1 cellular context compared by ENCODE assay signal in the genomic region with DNA sequence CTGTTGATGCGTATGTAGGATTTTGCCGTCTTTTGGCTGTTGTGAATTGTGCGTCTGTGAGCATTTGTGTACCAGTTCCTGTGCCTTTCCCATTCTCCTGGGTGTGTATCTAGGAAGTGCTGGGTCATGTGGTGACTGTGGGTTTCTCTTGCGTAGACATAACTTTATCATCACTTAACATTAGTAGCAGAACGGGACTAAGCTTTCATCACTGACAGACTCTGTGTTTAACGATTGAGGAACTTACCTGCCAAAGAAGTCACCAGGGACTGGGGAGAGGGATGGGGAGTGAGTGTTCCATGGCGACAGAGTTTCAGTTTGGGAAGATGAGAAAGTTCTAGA.
A peak's percentile ranks its signal among the peaks of the same experiment; 100 is the strongest.
TF ChIP-seq lines count a peak whose summit lies in the region.

No MANE protein-coding gene starts in this region.

TF ChIP-seq in K562, 482 proteins besides CTCF, POLR2A, EP300 and RAD21 (continued from another document and continues in another):
- peak; percentile 25; the same call in 1 of the 2 replicates for TF ChIP-seq NCOR1 (IDR thresholded peaks at IDR 0.05)
- TF ChIP-seq, protein P1, sequence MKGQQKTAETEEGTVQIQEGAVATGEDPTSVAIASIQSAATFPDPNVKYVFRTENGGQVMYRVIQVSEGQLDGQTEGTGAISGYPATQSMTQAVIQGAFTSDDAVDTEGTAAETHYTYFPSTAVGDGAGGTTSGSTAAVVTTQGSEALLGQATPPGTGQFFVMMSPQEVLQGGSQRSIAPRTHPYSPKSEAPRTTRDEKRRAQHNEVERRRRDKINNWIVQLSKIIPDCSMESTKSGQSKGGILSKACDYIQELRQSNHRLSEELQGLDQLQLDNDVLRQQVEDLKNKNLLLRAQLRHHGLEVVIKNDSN (CRISPR knock-in tag; IDR thresholded peaks at IDR 0.05): peak; percentile 64
- peak; percentile 64 for TF ChIP-seq CREM (IDR thresholded peaks at IDR 0.05; ENCODE audit: low read depth)
- TF ChIP-seq, protein P2, sequence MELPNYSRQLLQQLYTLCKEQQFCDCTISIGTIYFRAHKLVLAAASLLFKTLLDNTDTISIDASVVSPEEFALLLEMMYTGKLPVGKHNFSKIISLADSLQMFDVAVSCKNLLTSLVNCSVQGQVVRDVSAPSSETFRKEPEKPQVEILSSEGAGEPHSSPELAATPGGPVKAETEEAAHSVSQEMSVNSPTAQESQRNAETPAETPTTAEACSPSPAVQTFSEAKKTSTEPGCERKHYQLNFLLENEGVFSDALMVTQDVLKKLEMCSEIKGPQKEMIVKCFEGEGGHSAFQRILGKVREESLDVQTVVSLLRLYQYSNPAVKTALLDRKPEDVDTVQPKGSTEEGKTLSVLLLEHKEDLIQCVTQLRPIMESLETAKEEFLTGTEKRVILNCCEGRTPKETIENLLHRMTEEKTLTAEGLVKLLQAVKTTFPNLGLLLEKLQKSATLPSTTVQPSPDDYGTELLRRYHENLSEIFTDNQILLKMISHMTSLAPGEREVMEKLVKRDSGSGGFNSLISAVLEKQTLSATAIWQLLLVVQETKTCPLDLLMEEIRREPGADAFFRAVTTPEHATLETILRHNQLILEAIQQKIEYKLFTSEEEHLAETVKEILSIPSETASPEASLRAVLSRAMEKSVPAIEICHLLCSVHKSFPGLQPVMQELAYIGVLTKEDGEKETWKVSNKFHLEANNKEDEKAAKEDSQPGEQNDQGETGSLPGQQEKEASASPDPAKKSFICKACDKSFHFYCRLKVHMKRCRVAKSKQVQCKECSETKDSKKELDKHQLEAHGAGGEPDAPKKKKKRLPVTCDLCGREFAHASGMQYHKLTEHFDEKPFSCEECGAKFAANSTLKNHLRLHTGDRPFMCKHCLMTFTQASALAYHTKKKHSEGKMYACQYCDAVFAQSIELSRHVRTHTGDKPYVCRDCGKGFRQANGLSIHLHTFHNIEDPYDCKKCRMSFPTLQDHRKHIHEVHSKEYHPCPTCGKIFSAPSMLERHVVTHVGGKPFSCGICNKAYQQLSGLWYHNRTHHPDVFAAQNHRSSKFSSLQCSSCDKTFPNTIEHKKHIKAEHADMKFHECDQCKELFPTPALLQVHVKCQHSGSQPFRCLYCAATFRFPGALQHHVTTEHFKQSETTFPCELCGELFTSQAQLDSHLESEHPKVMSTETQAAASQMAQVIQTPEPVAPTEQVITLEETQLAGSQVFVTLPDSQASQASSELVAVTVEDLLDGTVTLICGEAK (IDR thresholded peaks at IDR 0.05): peak; percentile 89
- TF ChIP-seq, protein P2 (CRISPR knock-in tag; IDR thresholded peaks at IDR 0.05): peak; percentile 79
- TF ChIP-seq PHF8 (IDR thresholded peaks at IDR 0.05; ENCODE audit: borderline replicate concordance, low read length): no peak
- peak; percentile 49; the same call in 1 of the 2 replicates for TF ChIP-seq SMARCE1 (IDR thresholded peaks at IDR 0.05)
- TF ChIP-seq CBFB (CRISPR knock-in tag; IDR thresholded peaks at IDR 0.05): no peak
- TF ChIP-seq RCOR1 (IDR thresholded peaks at IDR 0.05; ENCODE audit: borderline replicate concordance in 1 of 2, low read depth in 2 of 2, low read length in 2 of 2): peak in 1 of 2 experiments; percentile 31; a peak in 2 of 4 replicates
- 0 out of 2 replicates have a peak, but pooled peaks have one; percentile 7 for TF ChIP-seq FOXM1 (IDR thresholded peaks at IDR 0.05; ENCODE audit: low read depth)
- TF ChIP-seq FOXM1 (CRISPR knock-in tag; IDR thresholded peaks at IDR 0.05; ENCODE audit: low read depth): no peak
- no peak for TF ChIP-seq KLF13 (tag; IDR thresholded peaks at IDR 0.05; ENCODE audit: borderline replicate concordance, low read depth)
- TF ChIP-seq, protein P3, sequence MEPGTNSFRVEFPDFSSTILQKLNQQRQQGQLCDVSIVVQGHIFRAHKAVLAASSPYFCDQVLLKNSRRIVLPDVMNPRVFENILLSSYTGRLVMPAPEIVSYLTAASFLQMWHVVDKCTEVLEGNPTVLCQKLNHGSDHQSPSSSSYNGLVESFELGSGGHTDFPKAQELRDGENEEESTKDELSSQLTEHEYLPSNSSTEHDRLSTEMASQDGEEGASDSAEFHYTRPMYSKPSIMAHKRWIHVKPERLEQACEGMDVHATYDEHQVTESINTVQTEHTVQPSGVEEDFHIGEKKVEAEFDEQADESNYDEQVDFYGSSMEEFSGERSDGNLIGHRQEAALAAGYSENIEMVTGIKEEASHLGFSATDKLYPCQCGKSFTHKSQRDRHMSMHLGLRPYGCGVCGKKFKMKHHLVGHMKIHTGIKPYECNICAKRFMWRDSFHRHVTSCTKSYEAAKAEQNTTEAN (CRISPR knock-in tag; IDR thresholded peaks at IDR 0.05): no peak
- TF ChIP-seq ARHGAP35 (IDR thresholded peaks at IDR 0.05; ENCODE audit: partially characterized antibody): peak; percentile 15
- TF ChIP-seq SPI1 (IDR thresholded peaks at IDR 0.05; ENCODE audit: borderline replicate concordance, low read depth, low read length): peak; percentile 29; the same call in 1 of the 2 replicates
- TF ChIP-seq, protein P4, sequence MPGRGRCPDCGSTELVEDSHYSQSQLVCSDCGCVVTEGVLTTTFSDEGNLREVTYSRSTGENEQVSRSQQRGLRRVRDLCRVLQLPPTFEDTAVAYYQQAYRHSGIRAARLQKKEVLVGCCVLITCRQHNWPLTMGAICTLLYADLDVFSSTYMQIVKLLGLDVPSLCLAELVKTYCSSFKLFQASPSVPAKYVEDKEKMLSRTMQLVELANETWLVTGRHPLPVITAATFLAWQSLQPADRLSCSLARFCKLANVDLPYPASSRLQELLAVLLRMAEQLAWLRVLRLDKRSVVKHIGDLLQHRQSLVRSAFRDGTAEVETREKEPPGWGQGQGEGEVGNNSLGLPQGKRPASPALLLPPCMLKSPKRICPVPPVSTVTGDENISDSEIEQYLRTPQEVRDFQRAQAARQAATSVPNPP (IDR thresholded peaks at IDR 0.05; ENCODE audit: borderline replicate concordance, insufficient read depth, insufficient read length): no peak
- no peak for TF ChIP-seq BDP1 (IDR thresholded peaks at IDR 0.05; ENCODE audit: insufficient read depth, insufficient read length)
- TF ChIP-seq CBFA2T2 (conservative IDR thresholded peaks at IDR 0.05): no peak; the same call in 1 of the 2 replicates
- no peak for TF ChIP-seq POLR2AphosphoS5 (IDR thresholded peaks at IDR 0.05; ENCODE audit: control insufficient read depth, insufficient read depth, low read depth, low read length)
- TF ChIP-seq KLF10 (CRISPR knock-in tag; IDR thresholded peaks at IDR 0.05): no peak
- 0 out of 2 replicates have a peak, but pooled peaks have one; percentile 36 for TF ChIP-seq NBN (IDR thresholded peaks at IDR 0.05; ENCODE audit: low read depth)
- TF ChIP-seq PHF20 (IDR thresholded peaks at IDR 0.05; ENCODE audit: partially characterized antibody): no peak
- TF ChIP-seq FOXA3 (CRISPR knock-in tag; conservative IDR thresholded peaks at IDR 0.05 in 1 of 2, IDR thresholded peaks at IDR 0.05 in 1 of 2): peak in 1 of 2 experiments; percentile 49; a peak in 2 of 4 replicates
- no peak for TF ChIP-seq NR3C1 (CRISPR knock-in tag; IDR thresholded peaks at IDR 0.05)
- TF ChIP-seq ZNF75A (CRISPR knock-in tag; IDR thresholded peaks at IDR 0.05): no peak
- TF ChIP-seq, protein P5, sequence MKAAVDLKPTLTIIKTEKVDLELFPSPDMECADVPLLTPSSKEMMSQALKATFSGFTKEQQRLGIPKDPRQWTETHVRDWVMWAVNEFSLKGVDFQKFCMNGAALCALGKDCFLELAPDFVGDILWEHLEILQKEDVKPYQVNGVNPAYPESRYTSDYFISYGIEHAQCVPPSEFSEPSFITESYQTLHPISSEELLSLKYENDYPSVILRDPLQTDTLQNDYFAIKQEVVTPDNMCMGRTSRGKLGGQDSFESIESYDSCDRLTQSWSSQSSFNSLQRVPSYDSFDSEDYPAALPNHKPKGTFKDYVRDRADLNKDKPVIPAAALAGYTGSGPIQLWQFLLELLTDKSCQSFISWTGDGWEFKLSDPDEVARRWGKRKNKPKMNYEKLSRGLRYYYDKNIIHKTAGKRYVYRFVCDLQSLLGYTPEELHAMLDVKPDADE (conservative IDR thresholded peaks at IDR 0.05; ENCODE audit: control insufficient read depth, low read depth, low read length): no peak
- TF ChIP-seq FIP1L1 (IDR thresholded peaks at IDR 0.05; ENCODE audit: low read depth, low read length, poor library complexity, severe bottlenecking): no peak
- peak; percentile 82 for TF ChIP-seq MEIS2 (IDR thresholded peaks at IDR 0.05; ENCODE audit: partially characterized antibody)
- TF ChIP-seq POLR2G (IDR thresholded peaks at IDR 0.05; ENCODE audit: low read depth, low read length): no peak
- TF ChIP-seq GABPA (tag; conservative IDR thresholded peaks at IDR 0.05; ENCODE audit: low read depth): 0 out of 2 replicates have a peak, but pooled peaks have one; percentile 14
- no peak for TF ChIP-seq ZBTB1 (CRISPR knock-in tag; IDR thresholded peaks at IDR 0.05; ENCODE audit: borderline replicate concordance, low read depth)
- TF ChIP-seq MAZ (CRISPR knock-in tag; conservative IDR thresholded peaks at IDR 0.05 in 1 of 2, IDR thresholded peaks at IDR 0.05 in 1 of 2): no peak
- no peak; the same call in 1 of the 2 replicates for TF ChIP-seq SMAD4 (CRISPR knock-in tag; conservative IDR thresholded peaks at IDR 0.05)
- TF ChIP-seq, protein P6, sequence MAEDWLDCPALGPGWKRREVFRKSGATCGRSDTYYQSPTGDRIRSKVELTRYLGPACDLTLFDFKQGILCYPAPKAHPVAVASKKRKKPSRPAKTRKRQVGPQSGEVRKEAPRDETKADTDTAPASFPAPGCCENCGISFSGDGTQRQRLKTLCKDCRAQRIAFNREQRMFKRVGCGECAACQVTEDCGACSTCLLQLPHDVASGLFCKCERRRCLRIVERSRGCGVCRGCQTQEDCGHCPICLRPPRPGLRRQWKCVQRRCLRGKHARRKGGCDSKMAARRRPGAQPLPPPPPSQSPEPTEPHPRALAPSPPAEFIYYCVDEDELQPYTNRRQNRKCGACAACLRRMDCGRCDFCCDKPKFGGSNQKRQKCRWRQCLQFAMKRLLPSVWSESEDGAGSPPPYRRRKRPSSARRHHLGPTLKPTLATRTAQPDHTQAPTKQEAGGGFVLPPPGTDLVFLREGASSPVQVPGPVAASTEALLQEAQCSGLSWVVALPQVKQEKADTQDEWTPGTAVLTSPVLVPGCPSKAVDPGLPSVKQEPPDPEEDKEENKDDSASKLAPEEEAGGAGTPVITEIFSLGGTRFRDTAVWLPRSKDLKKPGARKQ (CRISPR knock-in tag; IDR thresholded peaks at IDR 0.05): no peak
- TF ChIP-seq, protein P7, sequence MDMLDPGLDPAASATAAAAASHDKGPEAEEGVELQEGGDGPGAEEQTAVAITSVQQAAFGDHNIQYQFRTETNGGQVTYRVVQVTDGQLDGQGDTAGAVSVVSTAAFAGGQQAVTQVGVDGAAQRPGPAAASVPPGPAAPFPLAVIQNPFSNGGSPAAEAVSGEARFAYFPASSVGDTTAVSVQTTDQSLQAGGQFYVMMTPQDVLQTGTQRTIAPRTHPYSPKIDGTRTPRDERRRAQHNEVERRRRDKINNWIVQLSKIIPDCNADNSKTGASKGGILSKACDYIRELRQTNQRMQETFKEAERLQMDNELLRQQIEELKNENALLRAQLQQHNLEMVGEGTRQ (CRISPR knock-in tag; IDR thresholded peaks at IDR 0.05): 0 out of 2 replicates have a peak, but pooled peaks have one; percentile 8
- TF ChIP-seq, protein P8, sequence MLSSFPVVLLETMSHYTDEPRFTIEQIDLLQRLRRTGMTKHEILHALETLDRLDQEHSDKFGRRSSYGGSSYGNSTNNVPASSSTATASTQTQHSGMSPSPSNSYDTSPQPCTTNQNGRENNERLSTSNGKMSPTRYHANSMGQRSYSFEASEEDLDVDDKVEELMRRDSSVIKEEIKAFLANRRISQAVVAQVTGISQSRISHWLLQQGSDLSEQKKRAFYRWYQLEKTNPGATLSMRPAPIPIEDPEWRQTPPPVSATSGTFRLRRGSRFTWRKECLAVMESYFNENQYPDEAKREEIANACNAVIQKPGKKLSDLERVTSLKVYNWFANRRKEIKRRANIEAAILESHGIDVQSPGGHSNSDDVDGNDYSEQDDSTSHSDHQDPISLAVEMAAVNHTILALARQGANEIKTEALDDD (IDR thresholded peaks at IDR 0.05): peak; percentile 67; the same call in 1 of the 2 replicates
- TF ChIP-seq BHLHE40 (IDR thresholded peaks at IDR 0.05; ENCODE audit: low read length): 0 out of 2 replicates have a peak, but pooled peaks have one; percentile 39
- TF ChIP-seq BRCA1 (IDR thresholded peaks at IDR 0.05): no peak
- no peak for TF ChIP-seq BRCA1 (CRISPR knock-in tag; IDR thresholded peaks at IDR 0.05)
- TF ChIP-seq NCOA1 (IDR thresholded peaks at IDR 0.05; ENCODE audit: low read depth): 0 out of 2 replicates have a peak, but pooled peaks have one; percentile 9
- no peak for TF ChIP-seq TOE1 (IDR thresholded peaks at IDR 0.05; ENCODE audit: borderline replicate concordance)
- TF ChIP-seq TOE1 (CRISPR knock-in tag; IDR thresholded peaks at IDR 0.05; ENCODE audit: borderline replicate concordance, low read depth): no peak
- TF ChIP-seq TEAD4 (IDR thresholded peaks at IDR 0.05; ENCODE audit: low read length): peak; percentile 35; the same call in 1 of the 2 replicates
- no peak for TF ChIP-seq TEAD4 (CRISPR knock-in tag; IDR thresholded peaks at IDR 0.05; ENCODE audit: borderline replicate concordance)
- peak; percentile 79 for TF ChIP-seq MAFG (tag; conservative IDR thresholded peaks at IDR 0.05)
- no peak for TF ChIP-seq RFX5 (IDR thresholded peaks at IDR 0.05; ENCODE audit: low read depth, low read length)
- TF ChIP-seq ARNT (IDR thresholded peaks at IDR 0.05): peak in 1 of 2 experiments; percentile 46; a peak in 1 of 4 replicates
- no peak for TF ChIP-seq GABPB2 (CRISPR knock-in tag; conservative IDR thresholded peaks at IDR 0.05)
- TF ChIP-seq ZNF79 (CRISPR knock-in tag; IDR thresholded peaks at IDR 0.05; ENCODE audit: low read depth): no peak
- TF ChIP-seq MEF2A (IDR thresholded peaks at IDR 0.05; ENCODE audit: control insufficient read depth, low read depth, low read length): no peak
